Comparison of ENCODE assay signal across 18 cellular contexts in the genomic region with DNA sequence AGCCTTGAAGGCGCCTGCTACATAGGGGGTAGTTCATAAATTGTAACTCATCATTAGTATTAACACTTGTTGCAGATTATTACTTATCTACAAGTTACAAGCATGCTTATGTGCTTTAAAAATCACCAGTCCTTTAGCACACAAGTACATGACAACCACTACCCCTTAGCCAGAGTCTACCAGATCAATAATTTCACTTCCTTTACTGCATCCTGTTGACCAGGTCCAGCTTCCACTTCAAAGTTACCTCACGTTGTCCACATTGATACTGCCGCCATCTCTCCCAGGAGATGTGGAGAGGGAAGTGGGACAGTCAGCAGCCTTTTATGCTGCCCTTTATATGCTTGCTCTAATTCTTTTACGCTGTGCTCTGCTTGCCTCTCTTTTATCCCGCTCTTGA.
DNase-seq lines count a peak whose midpoint lies in the region; ATAC-seq, FAIRE-seq and TF ChIP-seq lines count a peak whose summit lies in the region.
"Had no signal": no experiment of that assay in that cellular context is flagged by ENCODE, and none has a peak within 500 bp of the region (broad histone marks: within the 10 kb centered on the region; RNA-seq: fewer than 3 reads in every experiment).

No MANE protein-coding gene starts in this region.

- no peaks in the 10 kb centered on the region for H3K4me1 Mint-ChIP-seq in type B pancreatic cell (ENCODE audit: unreplicated experiment)

- DNase-seq in GM19239 (ENCODE audit: insufficient read length, low spot score) (no peak), MV-4-11 (lab: John Stamatoyannopoulos, UW) (peak; percentile 6), NCI-H187 treated with DMSO at 0.1 percent for 48 hours (lab: John Stamatoyannopoulos, UW) (no peak), H7 (no peak), type B pancreatic cell (ENCODE audit: extremely low spot score, unreplicated experiment) (no peak), COLO668 (lab: John Stamatoyannopoulos, UW; ENCODE audit: unreplicated experiment) (no peak)
- DNase-seq: ACHN, DMS79, KBM-7, NCI-H1105 treated with DMSO at 0.1 percent for 48 hours, NCI-H187, NCI-H226, NCI-H524 treated with DMSO at 0.1 percent for 48 hours, PC-9, SIG-M5, T1000 had no signal

- peaks cover 35% of the 10 kb centered on the region for H3K27me3 Mint-ChIP-seq in type B pancreatic cell

- ATAC-seq in HG02938 (IDR thresholded peaks at IDR 0.05; ENCODE audit: unreplicated experiment) = peak; percentile 59

- H3K27me3 ChIP-seq in H7 (ENCODE audit: control insufficient read depth, insufficient read depth, low read length) = no peaks in the 10 kb centered on the region

- peaks cover 6% of the 10 kb centered on the region for H3K9me3 Mint-ChIP-seq in type B pancreatic cell

- no peak overlapping the region for H3K4me3 ChIP-seq in H7 (ENCODE audit: insufficient read depth, low read depth, low read length)
- H3K4me3 ChIP-seq: PC-9 had no signal

- H3K36me3 ChIP-seq in H7 (replicated peaks; ENCODE audit: control insufficient read depth, insufficient read depth, low read length) = no peaks in the 10 kb centered on the region

- no peak overlapping the region for H3K4me3 Mint-ChIP-seq in type B pancreatic cell

- no peak overlapping the region for H3K27ac Mint-ChIP-seq in type B pancreatic cell

- TF ChIP-seq CTCF in type B pancreatic cell (conservative IDR thresholded peaks at IDR 0.05) = no peak

- H3K36me3 Mint-ChIP-seq in type B pancreatic cell = no peaks in the 10 kb centered on the region

- FAIRE-seq in GM19239 (lab: Jason Lieb, UNC) = peak; percentile 35
- FAIRE-seq: H1 had no signal
